8 cellular contexts compared by ENCODE assay signal in genomic region chr11:29328961-29329441, GRCh38.
DNase-seq lines count a peak whose midpoint lies in the region; ATAC-seq, FAIRE-seq and TF ChIP-seq lines count a peak whose summit lies in the region.

No MANE protein-coding gene starts in this region.

- no peaks in the 10 kb centered on the region for H3K4me1 Mint-ChIP-seq in activated T-helper 2 cell treated with anti-CD3 and anti-CD28 coated beads, Interferon-gamma antibody, Interleukin-2, Interleukin-4, amounts not matched to agents 10 μg/mL and 5 μg/mL and 100 μg/mL, durations not matched to agents 14 hours and 24 hours and 36 hours (ENCODE audit: low read depth)

- H3K27ac Mint-ChIP-seq in activated T-helper 2 cell treated with anti-CD3 and anti-CD28 coated beads, Interferon-gamma antibody, Interleukin-2, Interleukin-4, amounts not matched to agents 10 μg/mL and 5 μg/mL and 100 μg/mL, durations not matched to agents 14 hours and 24 hours and 36 hours: no peak overlapping the region

- peaks cover 5% of the 10 kb centered on the region for H3K9me3 Mint-ChIP-seq in activated T-helper 2 cell treated with anti-CD3 and anti-CD28 coated beads, Interferon-gamma antibody, Interleukin-2, Interleukin-4, amounts not matched to agents 10 μg/mL and 5 μg/mL and 100 μg/mL, durations not matched to agents 14 hours and 24 hours and 36 hours

- no peaks in the 10 kb centered on the region for H3K27me3 ChIP-seq in pancreas

- peak; percentile 79 for ATAC-seq in GM18868 (IDR thresholded peaks at IDR 0.05; ENCODE audit: unreplicated experiment)
- peak in 3 of 4 donors; percentile 51 to 65 (median 52) for ATAC-seq in pancreas
- ATAC-seq in GM18520 (IDR thresholded peaks at IDR 0.05; ENCODE audit: unreplicated experiment): no peak
- no peak for ATAC-seq in HG03354 (IDR thresholded peaks at IDR 0.05; ENCODE audit: poor library complexity, severe bottlenecking, unreplicated experiment)

- H3K4me3 ChIP-seq in pancreas: no peak overlapping the region

- in situ Hi-C loops in ACHN (cut with HindIII; ENCODE audit: low pct_ligation_motif_present, low pct_unique_long_range_greater_than_20kb, low sequenced_read_pairs): no loop called here

- H3K4me3 Mint-ChIP-seq in activated T-helper 2 cell treated with anti-CD3 and anti-CD28 coated beads, Interferon-gamma antibody, Interleukin-2, Interleukin-4, amounts not matched to agents 10 μg/mL and 5 μg/mL and 100 μg/mL, durations not matched to agents 14 hours and 24 hours and 36 hours (ENCODE audit: low read depth): no peak overlapping the region

- H3K27me3 Mint-ChIP-seq in activated T-helper 2 cell treated with anti-CD3 and anti-CD28 coated beads, Interferon-gamma antibody, Interleukin-2, Interleukin-4, amounts not matched to agents 10 μg/mL and 5 μg/mL and 100 μg/mL, durations not matched to agents 14 hours and 24 hours and 36 hours (ENCODE audit: low read depth): no peaks in the 10 kb centered on the region

- FAIRE-seq in pancreas (lab: Jason Lieb, UNC): no peak

- H3K36me3 Mint-ChIP-seq in activated T-helper 2 cell treated with anti-CD3 and anti-CD28 coated beads, Interferon-gamma antibody, Interleukin-2, Interleukin-4, amounts not matched to agents 10 μg/mL and 5 μg/mL and 100 μg/mL, durations not matched to agents 14 hours and 24 hours and 36 hours (ENCODE audit: low read depth): no peaks in the 10 kb centered on the region

- intact Hi-C loops in pancreas (cut with DNase I): no loop called here
- intact Hi-C loops in activated T-helper 2 cell treated with anti-CD3 and anti-CD28 coated beads, Interferon-gamma antibody, Interleukin-2, Interleukin-4, amounts not matched to agents 10 μg/mL and 5 μg/mL and 100 μg/mL, durations not matched to agents 14 hours and 24 hours and 36 hours (cut with micrococcal nuclease): no loop called here

- H3K4me1 ChIP-seq in pancreas: peaks cover 0 to 3% (median 0%) of the 10 kb centered on the region in 3 donors

- no peaks in the 10 kb centered on the region for H3K36me3 ChIP-seq in pancreas

- TF ChIP-seq CTCF in pancreas (IDR thresholded peaks at IDR 0.05): peak in 2 of 4 donors; percentile 15 to 19

- WGBS in pancreas, 2 donors: 18 to 24% methylated on average over 4 of the region's 4 CpGs

- no peaks in the 10 kb centered on the region for H3K9me3 ChIP-seq in pancreas

- DNase-seq in ACHN (peak; percentile 53), NCI-H446 (lab: John Stamatoyannopoulos, UW) (peak; percentile 7 to 64), dermis blood vessel endothelial cell (peak; percentile 81), pancreas (no peak)
- no peak for DNase-seq in activated T-helper 2 cell treated with anti-CD3 and anti-CD28 coated beads, Interferon-gamma antibody, Interleukin-2, Interleukin-4, amounts not matched to agents 10 μg/mL and 5 μg/mL and 100 μg/mL, durations not matched to agents 14 hours and 24 hours and 36 hours (ENCODE audit: low spot score)

- no peak overlapping the region for H3K27ac ChIP-seq in pancreas

Comparison
In these comparisons a context has a peak if more than half of its experiments do, and no peak if none do; other contexts are left out.
1. DNase-seq: peak in ACHN (single experiment), NCI-H446 (2 of 2) and dermis blood vessel endothelial cell (single experiment); none in pancreas (0 of 6) and activated T-helper 2 cell treated with anti-CD3 and anti-CD28 coated beads, Interferon-gamma antibody, Interleukin-2, Interleukin-4, amounts not matched to agents 10 μg/mL and 5 μg/mL and 100 μg/mL, durations not matched to agents 14 hours and 24 hours and 36 hours (single experiment).
2. ATAC-seq: peak in GM18868 (single experiment) and pancreas (3 of 4); none in GM18520 (single experiment) and HG03354 (single experiment).